Comparison of ENCODE assay signal across 1 cellular context in genomic region chr6:43506667-43507471, GRCh38.
TF ChIP-seq lines count a peak whose summit lies in the region.

No MANE protein-coding gene starts in this region.

TF ChIP-seq in K562, 482 proteins besides CTCF, POLR2A, EP300 and RAD21 (continued from another document and continues in another):
- TF ChIP-seq NR0B1 (IDR thresholded peaks at IDR 0.05; ENCODE audit: partially characterized antibody), result no peak
- TF ChIP-seq GATAD2A (IDR thresholded peaks at IDR 0.05), result no peak
- TF ChIP-seq ARHGAP35 (IDR thresholded peaks at IDR 0.05; ENCODE audit: partially characterized antibody), result no peak
- TF ChIP-seq ZNF23 (CRISPR knock-in tag; IDR thresholded peaks at IDR 0.05), result peak; percentile 12; the same call in 1 of the 2 replicates
- no peak for TF ChIP-seq ZSCAN29 (IDR thresholded peaks at IDR 0.05)
- TF ChIP-seq ZC3H4 (CRISPR knock-in tag; IDR thresholded peaks at IDR 0.05; ENCODE audit: borderline replicate concordance), result no peak
- TF ChIP-seq DLX4 (CRISPR knock-in tag; IDR thresholded peaks at IDR 0.05), result no peak
- TF ChIP-seq ARID1B (IDR thresholded peaks at IDR 0.05), result no peak
- peak in 1 of 3 experiments; percentile 33 for TF ChIP-seq YY1 (IDR thresholded peaks at IDR 0.05; ENCODE audit: borderline replicate concordance in 1 of 3, control insufficient read depth in 1 of 3, extremely low read depth in 1 of 3, insufficient read depth in 3 of 3, insufficient read length in 1 of 3, insufficient replicate concordance in 2 of 3, low read depth in 1 of 3, low read length in 2 of 3)
- TF ChIP-seq ZNF212 (CRISPR knock-in tag; IDR thresholded peaks at IDR 0.05), result no peak
- TF ChIP-seq EZH2 (IDR thresholded peaks at IDR 0.05; ENCODE audit: borderline replicate concordance, low read depth, low read length), result no peak
- TF ChIP-seq ZNF75A (CRISPR knock-in tag; IDR thresholded peaks at IDR 0.05), result no peak
- TF ChIP-seq RBM39 (optimal IDR thresholded peaks at IDR 0.05; ENCODE audit: low read depth, low read length), result no peak
- TF ChIP-seq THRB (CRISPR knock-in tag; conservative IDR thresholded peaks at IDR 0.05), result 0 out of 2 replicates have a peak, but pooled peaks have one; percentile 30
- TF ChIP-seq PRPF4 (IDR thresholded peaks at IDR 0.05; ENCODE audit: insufficient read depth, low read depth, low read length, poor library complexity, severe bottlenecking), result no peak
- no peak for TF ChIP-seq RAD51 (IDR thresholded peaks at IDR 0.05; ENCODE audit: borderline replicate concordance, low read depth)
- no peak for TF ChIP-seq CREB3 (tag; conservative IDR thresholded peaks at IDR 0.05; ENCODE audit: low read depth)
- no peak for TF ChIP-seq HDAC3 (IDR thresholded peaks at IDR 0.05; ENCODE audit: borderline replicate concordance, partially characterized antibody)
- peak; percentile 16; the same call in 1 of the 2 replicates for TF ChIP-seq ZNF263 (CRISPR knock-in tag; IDR thresholded peaks at IDR 0.05; ENCODE audit: borderline replicate concordance)
- TF ChIP-seq KDM5B (IDR thresholded peaks at IDR 0.05; ENCODE audit: insufficient replicate concordance, low read depth, low read length), result no peak
- no peak; the same call in 1 of the 2 replicates for TF ChIP-seq CC2D1A (IDR thresholded peaks at IDR 0.05)
- TF ChIP-seq, protein P1, sequence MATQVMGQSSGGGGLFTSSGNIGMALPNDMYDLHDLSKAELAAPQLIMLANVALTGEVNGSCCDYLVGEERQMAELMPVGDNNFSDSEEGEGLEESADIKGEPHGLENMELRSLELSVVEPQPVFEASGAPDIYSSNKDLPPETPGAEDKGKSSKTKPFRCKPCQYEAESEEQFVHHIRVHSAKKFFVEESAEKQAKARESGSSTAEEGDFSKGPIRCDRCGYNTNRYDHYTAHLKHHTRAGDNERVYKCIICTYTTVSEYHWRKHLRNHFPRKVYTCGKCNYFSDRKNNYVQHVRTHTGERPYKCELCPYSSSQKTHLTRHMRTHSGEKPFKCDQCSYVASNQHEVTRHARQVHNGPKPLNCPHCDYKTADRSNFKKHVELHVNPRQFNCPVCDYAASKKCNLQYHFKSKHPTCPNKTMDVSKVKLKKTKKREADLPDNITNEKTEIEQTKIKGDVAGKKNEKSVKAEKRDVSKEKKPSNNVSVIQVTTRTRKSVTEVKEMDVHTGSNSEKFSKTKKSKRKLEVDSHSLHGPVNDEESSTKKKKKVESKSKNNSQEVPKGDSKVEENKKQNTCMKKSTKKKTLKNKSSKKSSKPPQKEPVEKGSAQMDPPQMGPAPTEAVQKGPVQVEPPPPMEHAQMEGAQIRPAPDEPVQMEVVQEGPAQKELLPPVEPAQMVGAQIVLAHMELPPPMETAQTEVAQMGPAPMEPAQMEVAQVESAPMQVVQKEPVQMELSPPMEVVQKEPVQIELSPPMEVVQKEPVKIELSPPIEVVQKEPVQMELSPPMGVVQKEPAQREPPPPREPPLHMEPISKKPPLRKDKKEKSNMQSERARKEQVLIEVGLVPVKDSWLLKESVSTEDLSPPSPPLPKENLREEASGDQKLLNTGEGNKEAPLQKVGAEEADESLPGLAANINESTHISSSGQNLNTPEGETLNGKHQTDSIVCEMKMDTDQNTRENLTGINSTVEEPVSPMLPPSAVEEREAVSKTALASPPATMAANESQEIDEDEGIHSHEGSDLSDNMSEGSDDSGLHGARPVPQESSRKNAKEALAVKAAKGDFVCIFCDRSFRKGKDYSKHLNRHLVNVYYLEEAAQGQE (CRISPR knock-in tag; IDR thresholded peaks at IDR 0.05; ENCODE audit: low read depth), result peak; percentile 35; the same call in 1 of the 2 replicates
- no peak for TF ChIP-seq ZNF77 (CRISPR knock-in tag; IDR thresholded peaks at IDR 0.05)
- peak; percentile 48 for TF ChIP-seq CXXC5 (CRISPR knock-in tag; IDR thresholded peaks at IDR 0.05)
- TF ChIP-seq CSDE1 (IDR thresholded peaks at IDR 0.05), result no peak
- TF ChIP-seq RREB1 (CRISPR knock-in tag; IDR thresholded peaks at IDR 0.05), result no peak
- TF ChIP-seq BRF1 (IDR thresholded peaks at IDR 0.05; ENCODE audit: borderline replicate concordance, extremely low read depth, insufficient read length), result no peak
- TF ChIP-seq PBX2 (CRISPR knock-in tag; IDR thresholded peaks at IDR 0.05; ENCODE audit: low read depth), result no peak
- no peak for TF ChIP-seq PBX2 (tag; conservative IDR thresholded peaks at IDR 0.05; ENCODE audit: low read depth)
- TF ChIP-seq TCF7 (IDR thresholded peaks at IDR 0.05; ENCODE audit: borderline replicate concordance), result no peak
- no peak for TF ChIP-seq NFIX (CRISPR knock-in tag; IDR thresholded peaks at IDR 0.05; ENCODE audit: low read depth)
- 0 out of 2 replicates have a peak, but pooled peaks have one; percentile 57 for TF ChIP-seq OTX1 (CRISPR knock-in tag; IDR thresholded peaks at IDR 0.05)
- peak; percentile 82 for TF ChIP-seq STAG1 (CRISPR knock-in tag; IDR thresholded peaks at IDR 0.05; ENCODE audit: borderline replicate concordance)
- TF ChIP-seq, protein P2, sequence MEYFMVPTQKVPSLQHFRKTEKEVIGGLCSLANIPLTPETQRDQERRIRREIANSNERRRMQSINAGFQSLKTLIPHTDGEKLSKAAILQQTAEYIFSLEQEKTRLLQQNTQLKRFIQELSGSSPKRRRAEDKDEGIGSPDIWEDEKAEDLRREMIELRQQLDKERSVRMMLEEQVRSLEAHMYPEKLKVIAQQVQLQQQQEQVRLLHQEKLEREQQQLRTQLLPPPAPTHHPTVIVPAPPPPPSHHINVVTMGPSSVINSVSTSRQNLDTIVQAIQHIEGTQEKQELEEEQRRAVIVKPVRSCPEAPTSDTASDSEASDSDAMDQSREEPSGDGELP (CRISPR knock-in tag; IDR thresholded peaks at IDR 0.05; ENCODE audit: borderline replicate concordance), result peak; percentile 44; the same call in 1 of the 2 replicates
- TF ChIP-seq, protein P3, sequence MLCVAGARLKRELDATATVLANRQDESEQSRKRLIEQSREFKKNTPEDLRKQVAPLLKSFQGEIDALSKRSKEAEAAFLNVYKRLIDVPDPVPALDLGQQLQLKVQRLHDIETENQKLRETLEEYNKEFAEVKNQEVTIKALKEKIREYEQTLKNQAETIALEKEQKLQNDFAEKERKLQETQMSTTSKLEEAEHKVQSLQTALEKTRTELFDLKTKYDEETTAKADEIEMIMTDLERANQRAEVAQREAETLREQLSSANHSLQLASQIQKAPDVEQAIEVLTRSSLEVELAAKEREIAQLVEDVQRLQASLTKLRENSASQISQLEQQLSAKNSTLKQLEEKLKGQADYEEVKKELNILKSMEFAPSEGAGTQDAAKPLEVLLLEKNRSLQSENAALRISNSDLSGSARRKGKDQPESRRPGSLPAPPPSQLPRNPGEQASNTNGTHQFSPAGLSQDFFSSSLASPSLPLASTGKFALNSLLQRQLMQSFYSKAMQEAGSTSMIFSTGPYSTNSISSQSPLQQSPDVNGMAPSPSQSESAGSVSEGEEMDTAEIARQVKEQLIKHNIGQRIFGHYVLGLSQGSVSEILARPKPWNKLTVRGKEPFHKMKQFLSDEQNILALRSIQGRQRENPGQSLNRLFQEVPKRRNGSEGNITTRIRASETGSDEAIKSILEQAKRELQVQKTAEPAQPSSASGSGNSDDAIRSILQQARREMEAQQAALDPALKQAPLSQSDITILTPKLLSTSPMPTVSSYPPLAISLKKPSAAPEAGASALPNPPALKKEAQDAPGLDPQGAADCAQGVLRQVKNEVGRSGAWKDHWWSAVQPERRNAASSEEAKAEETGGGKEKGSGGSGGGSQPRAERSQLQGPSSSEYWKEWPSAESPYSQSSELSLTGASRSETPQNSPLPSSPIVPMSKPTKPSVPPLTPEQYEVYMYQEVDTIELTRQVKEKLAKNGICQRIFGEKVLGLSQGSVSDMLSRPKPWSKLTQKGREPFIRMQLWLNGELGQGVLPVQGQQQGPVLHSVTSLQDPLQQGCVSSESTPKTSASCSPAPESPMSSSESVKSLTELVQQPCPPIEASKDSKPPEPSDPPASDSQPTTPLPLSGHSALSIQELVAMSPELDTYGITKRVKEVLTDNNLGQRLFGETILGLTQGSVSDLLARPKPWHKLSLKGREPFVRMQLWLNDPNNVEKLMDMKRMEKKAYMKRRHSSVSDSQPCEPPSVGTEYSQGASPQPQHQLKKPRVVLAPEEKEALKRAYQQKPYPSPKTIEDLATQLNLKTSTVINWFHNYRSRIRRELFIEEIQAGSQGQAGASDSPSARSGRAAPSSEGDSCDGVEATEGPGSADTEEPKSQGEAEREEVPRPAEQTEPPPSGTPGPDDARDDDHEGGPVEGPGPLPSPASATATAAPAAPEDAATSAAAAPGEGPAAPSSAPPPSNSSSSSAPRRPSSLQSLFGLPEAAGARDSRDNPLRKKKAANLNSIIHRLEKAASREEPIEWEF (CRISPR knock-in tag; IDR thresholded peaks at IDR 0.05), result no peak
